Comparison of ENCODE assay signal across 29 cellular contexts in the genomic region with DNA sequence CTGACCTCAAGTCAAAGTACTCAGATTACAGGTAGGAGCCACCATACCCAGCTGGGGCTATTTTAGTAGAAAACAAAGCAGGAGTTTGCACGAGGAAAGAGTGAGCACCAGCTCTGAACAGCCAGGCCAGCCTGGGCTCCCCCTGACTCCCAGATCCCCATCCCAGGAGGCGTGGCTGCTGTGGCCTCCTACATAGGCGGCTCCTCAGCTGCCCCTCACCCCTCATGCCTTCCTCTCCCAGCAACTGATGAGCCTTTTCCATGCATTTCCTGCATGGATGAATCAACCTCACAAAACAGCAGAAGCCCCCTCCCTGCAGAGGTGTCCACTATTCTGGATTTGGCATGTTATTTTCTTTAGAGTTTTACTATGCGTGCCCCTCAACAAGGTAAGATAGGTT. TPM values are rescaled to one million over a fixed set of nuclear protein-coding genes. Genes with fewer than 3 reads are reported as not detected.
DNase-seq lines count a peak whose midpoint lies in the region; ATAC-seq and TF ChIP-seq lines count a peak whose summit lies in the region.
"Had no signal": no experiment of that assay in that cellular context is flagged by ENCODE, and none has a peak within 500 bp of the region (broad histone marks: within the 10 kb centered on the region; RNA-seq: fewer than 3 reads in every experiment).

No MANE protein-coding gene starts in this region.

- H3K4me3 ChIP-seq in PC-3 (ENCODE audit: low read length): no peak overlapping the region
- H3K4me3 ChIP-seq: HAP-1, heart right ventricle, SJCRH30, testis, vagina had no signal

- H3K4me2 ChIP-seq in PC-3 (ENCODE audit: low read length): no peak overlapping the region

- peak overlapping the region; percentile 77 for H3K27ac Mint-ChIP-seq in type B pancreatic cell
- H3K27ac Mint-ChIP-seq: activated CD4-positive, alpha-beta memory T cell treated with anti-CD3 and anti-CD28 coated beads, Interleukin-2, amount 10 ng/mL, durations not matched to agents 7 days and 5 days; activated naive CD8-positive, alpha-beta T cell; effector memory CD8-positive, alpha-beta T cell; stimulated activated naive B cell treated with anti-CD40 and anti-IgM and Interleukin-4, amounts not matched to agents 10 μg/mL and 1 μg/mL and 100 μg/mL, for 72 hours had no signal

- no peaks in the 10 kb centered on the region for H3K9me3 Mint-ChIP-seq in type B pancreatic cell
- H3K9me3 Mint-ChIP-seq in activated T-cell treated with anti-CD3 and anti-CD28 coated beads, Interleukin-2, amount 50 U/mL, for 4 hours: no peaks in the 10 kb centered on the region
- H3K9me3 Mint-ChIP-seq: activated CD4-positive, alpha-beta memory T cell treated with anti-CD3 and anti-CD28 coated beads, Interleukin-2, amount 10 ng/mL, durations not matched to agents 7 days and 5 days; effector memory CD8-positive, alpha-beta T cell; stimulated activated naive B cell treated with anti-CD40 and anti-IgM and Interleukin-4, amounts not matched to agents 10 μg/mL and 1 μg/mL and 100 μg/mL, for 72 hours had no signal

- no TSS peak for BruUV-seq in PC-3 (replicated peaks; lab: Mats Ljungman, UMichigan)

- H3K9ac ChIP-seq in PC-3 (ENCODE audit: low read length): no peak overlapping the region

- no peaks in the 10 kb centered on the region for H3K79me2 ChIP-seq in PC-3 (ENCODE audit: low read length)

- no peak overlapping the region for H2AFZ ChIP-seq in PC-3 (ENCODE audit: low read length)

- H4K20me1 ChIP-seq in PC-3 (ENCODE audit: low read length): no peaks in the 10 kb centered on the region

- H3K4me3 Mint-ChIP-seq in type B pancreatic cell: peak overlapping the region; percentile 20
- no peak overlapping the region for H3K4me3 Mint-ChIP-seq in activated T-cell treated with anti-CD3 and anti-CD28 coated beads, Interleukin-2, amount 50 U/mL, for 4 hours
- H3K4me3 Mint-ChIP-seq: activated CD4-positive, alpha-beta memory T cell treated with anti-CD3 and anti-CD28 coated beads, Interleukin-2, amount 10 ng/mL, durations not matched to agents 7 days and 5 days; activated naive CD8-positive, alpha-beta T cell; effector memory CD8-positive, alpha-beta T cell; stimulated activated naive B cell treated with anti-CD40 and anti-IgM and Interleukin-4, amounts not matched to agents 10 μg/mL and 1 μg/mL and 100 μg/mL, for 72 hours had no signal

- H3K36me3 ChIP-seq in PC-3 (ENCODE audit: low read depth, low read length): no peaks in the 10 kb centered on the region
- H3K36me3 ChIP-seq: HAP-1, heart right ventricle, SJCRH30, vagina had no signal

- no peak for TF ChIP-seq CTCF in PC-3 (conservative IDR thresholded peaks at IDR 0.05; ENCODE audit: low read depth, low read length)
- no peak for TF ChIP-seq CTCF in type B pancreatic cell (conservative IDR thresholded peaks at IDR 0.05)

- H3F3A ChIP-seq in PC-3 (ENCODE audit: low read length, unreplicated experiment): no peaks in the 10 kb centered on the region

- no peaks in the 10 kb centered on the region for H3K4me1 ChIP-seq in PC-3 (ENCODE audit: insufficient read depth, low read length)
- H3K4me1 ChIP-seq: HAP-1, testis had no signal

- H3K27ac ChIP-seq in PC-3 (ENCODE audit: low read length): no peak overlapping the region
- H3K27ac ChIP-seq: SJCRH30, testis, vagina had no signal

- POLR2A ChIA-PET in PC-3 (lab: Charles Lee; ENCODE audit: unreplicated experiment): interaction anchor here (0.6 kb wide), 1 partner anchor 73 kb away, joined by 3 read pairs; no protein-coding TSS in a partner anchor

- CTCF ChIA-PET in PC-3 (lab: Charles Lee): no interaction called here

- ATAC-seq in PC-3: peak; percentile 17; the same call in 1 of the 2 replicates
- no peak for ATAC-seq in activated T-cell treated with anti-CD3 and anti-CD28 coated beads, Interleukin-2, amount 50 U/mL, for 4 hours
- ATAC-seq: effector memory CD8-positive, alpha-beta T cell; esophagus mucosa; heart right ventricle; left cardiac atrium; stimulated activated naive B cell treated with anti-CD40 and anti-IgM and Interleukin-4, amounts not matched to agents 10 μg/mL and 1 μg/mL and 100 μg/mL, for 72 hours had no signal

- H3K4me1 Mint-ChIP-seq in type B pancreatic cell (ENCODE audit: unreplicated experiment): peaks cover 41% of the 10 kb centered on the region
- no peaks in the 10 kb centered on the region for H3K4me1 Mint-ChIP-seq in activated T-cell treated with anti-CD3 and anti-CD28 coated beads, Interleukin-2, amount 50 U/mL, for 4 hours (ENCODE audit: low read depth)
- H3K4me1 Mint-ChIP-seq: activated CD4-positive, alpha-beta memory T cell treated with anti-CD3 and anti-CD28 coated beads, Interleukin-2, amount 10 ng/mL, durations not matched to agents 7 days and 5 days had no signal

- H3K36me3 Mint-ChIP-seq in type B pancreatic cell: no peaks in the 10 kb centered on the region
- no peaks in the 10 kb centered on the region for H3K36me3 Mint-ChIP-seq in activated T-cell treated with anti-CD3 and anti-CD28 coated beads, Interleukin-2, amount 50 U/mL, for 4 hours (ENCODE audit: insufficient read depth)
- H3K36me3 Mint-ChIP-seq: activated naive CD8-positive, alpha-beta T cell; stimulated activated naive B cell treated with anti-CD40 and anti-IgM and Interleukin-4, amounts not matched to agents 10 μg/mL and 1 μg/mL and 100 μg/mL, for 72 hours had no signal

- H3K27me3 ChIP-seq in PC-3 (ENCODE audit: low read length): no peaks in the 10 kb centered on the region
- H3K27me3 ChIP-seq: SJCRH30, testis, vagina had no signal

- peaks cover 8% of the 10 kb centered on the region for H3K27me3 Mint-ChIP-seq in type B pancreatic cell
- peaks cover 18% of the 10 kb centered on the region for H3K27me3 Mint-ChIP-seq in activated T-cell treated with anti-CD3 and anti-CD28 coated beads, Interleukin-2, amount 50 U/mL, for 4 hours (ENCODE audit: low read depth)

- DNase-seq in NCI-H2227 (lab: John Stamatoyannopoulos, UW; ENCODE audit: unreplicated experiment) (peak; percentile 28), NCI-H2227 treated with DMSO at 0.1 percent for 48 hours (lab: John Stamatoyannopoulos, UW) (no peak), PC-3 (no peak), iPS DF 19.7 (ENCODE audit: low read depth, low spot score) (peak; percentile 60), type B pancreatic cell (ENCODE audit: extremely low spot score, unreplicated experiment) (no peak), NCI-H748 (lab: John Stamatoyannopoulos, UW; ENCODE audit: unreplicated experiment) (no peak), HuH-7.5 (ENCODE audit: low spot score) (no peak)
- no peak for DNase-seq in activated T-cell treated with anti-CD3 and anti-CD28 coated beads, Interleukin-2, amount 50 U/mL, for 4 hours
- DNase-seq: activated CD4-positive, alpha-beta memory T cell treated with anti-CD3 and anti-CD28 coated beads, Interleukin-2, amount 10 ng/mL, durations not matched to agents 7 days and 5 days; activated CD4-positive, alpha-beta T cell treated with anti-CD3 and anti-CD28 coated beads for 1 hour; activated effector memory CD4-positive, alpha-beta T cell treated with Interleukin-2 at 50 U/mL for 16 hours; anterior cingulate cortex; DMS53; effector memory CD8-positive, alpha-beta T cell; foreskin fibroblast; heart right ventricle; Kasumi-1; left cardiac atrium; NCI-H1436 treated with DMSO at 0.1 percent for 48 hours; NCI-H510A; stimulated activated naive B cell treated with anti-CD40 and anti-IgM and Interleukin-4, amounts not matched to agents 10 μg/mL and 1 μg/mL and 100 μg/mL, for 72 hours; testis had no signal

- no peaks in the 10 kb centered on the region for H3K9me2 ChIP-seq in PC-3 (replicated peaks; ENCODE audit: low read length)

- H3K9me3 ChIP-seq in PC-3 (ENCODE audit: low read length): no peaks in the 10 kb centered on the region
- H3K9me3 ChIP-seq: HAP-1, heart right ventricle, SJCRH30, testis, vagina had no signal

- intact Hi-C loops in PC-3 (cut with micrococcal nuclease): no loop called here

RNA-seq across cellular contexts. Expression of gene FLRT1, which starts 10.5 kb away (rescaled TPM):
- total RNA-seq in PC-3 (2014; rRNA removed) (not detected in 2 replicates), type B pancreatic cell (ENCODE audit: low replicate concordance) (0.26 and 3.0 TPM in 2 replicates)
- total RNA-seq in activated T-cell treated with anti-CD3 and anti-CD28 coated beads, Interleukin-2, amount 50 U/mL, for 4 hours: not detected
- total RNA-seq: esophagus mucosa; pulmonary artery endothelial cell; T-helper 1 cell treated with Interleukin-12 subunit alpha and Interleukin-12 subunit beta and Interleukin-4 antibody, amounts not matched to agents 30 ng/mL and 1 ng/mL, for 36 hours had no signal

RNA-seq across cellular contexts. Expression of gene OTUB1, which starts 39.0 kb away (rescaled TPM):
- 124 and 129 TPM in 2 replicates for total RNA-seq in PC-3 (2014; rRNA removed)
- total RNA-seq in type B pancreatic cell (ENCODE audit: low replicate concordance): 101 and 105 TPM in 2 replicates
- 100 to 1,000 TPM in 2 of 3 donors, 10 to 100 TPM in 1; 98.0 to 103 (median 101) TPM for total RNA-seq in activated T-cell treated with anti-CD3 and anti-CD28 coated beads, Interleukin-2, amount 50 U/mL, for 4 hours

RNA-seq across cellular contexts. Expression of gene COX8A, which starts 50.8 kb away (rescaled TPM):
- 1,480 and 1,500 TPM in 2 replicates for total RNA-seq in PC-3 (2014; rRNA removed)
- total RNA-seq in type B pancreatic cell (ENCODE audit: low replicate concordance): 307 and 324 TPM in 2 replicates
- 100 to 1,000 TPM; 315 to 320 (median 319) TPM for total RNA-seq in activated T-cell treated with anti-CD3 and anti-CD28 coated beads, Interleukin-2, amount 50 U/mL, for 4 hours

Comparison
In these comparisons a context has a peak if more than half of its experiments do, and no peak if none do; other contexts are left out.
1. DNase-seq: peak in NCI-H2227 (single experiment) and iPS DF 19.7 (single experiment); none in NCI-H2227 treated with DMSO at 0.1 percent for 48 hours (single experiment), PC-3 (single experiment), type B pancreatic cell (single experiment), NCI-H748 (single experiment), HuH-7.5 (single experiment) and activated T-cell treated with anti-CD3 and anti-CD28 coated beads, Interleukin-2, amount 50 U/mL, for 4 hours (single experiment).